Comparison of ENCODE assay signal across 22 cellular contexts in genomic region chr20:53848304-53848703, GRCh38.
DNase-seq lines count a peak whose midpoint lies in the region; ATAC-seq and TF ChIP-seq lines count a peak whose summit lies in the region.
"Had no signal": no experiment of that assay in that cellular context is flagged by ENCODE, and none has a peak within 500 bp of the region (broad histone marks: within the 10 kb centered on the region; RNA-seq: fewer than 3 reads in every experiment).

No MANE protein-coding gene starts in this region.

- H3K36me3 ChIP-seq in CD4-positive, alpha-beta memory T cell (ENCODE audit: insufficient read depth, low read length) = no peaks in the 10 kb centered on the region
- H3K36me3 ChIP-seq in OCI-LY3 (replicated peaks; ENCODE audit: low read depth, low read length) (no peaks in the 10 kb centered on the region), neural progenitor cell (no peaks in the 10 kb centered on the region)
- H3K36me3 ChIP-seq: heart right ventricle had no signal

- peak overlapping the region; percentile 78 for H3K4me2 ChIP-seq in OCI-LY3 (ENCODE audit: low read length)
- peak overlapping the region; percentile 37 for H3K4me2 ChIP-seq in neural progenitor cell

- ATAC-seq in GM21529 (IDR thresholded peaks at IDR 0.05; ENCODE audit: unreplicated experiment) (no peak), left cardiac atrium (no peak)
- ATAC-seq: left lobe of liver had no signal

- no peaks in the 10 kb centered on the region for H3K27me3 Mint-ChIP-seq in CD4-positive, alpha-beta memory T cell
- H3K27me3 Mint-ChIP-seq in activated naive CD8-positive, alpha-beta T cell treated with anti-CD3 and anti-CD28 coated beads for 36 hours = no peaks in the 10 kb centered on the region
- H3K27me3 Mint-ChIP-seq in neural progenitor cell (ENCODE audit: insufficient read depth, low read depth) = peaks cover 2% of the 10 kb centered on the region

- H3K79me2 ChIP-seq in OCI-LY3 (ENCODE audit: low read length) = no peaks in the 10 kb centered on the region
- H3K79me2 ChIP-seq in neural progenitor cell (ENCODE audit: low read depth) = no peaks in the 10 kb centered on the region

- H3K27me3 ChIP-seq in CD4-positive, alpha-beta memory T cell (ENCODE audit: insufficient read depth, low read length) = no peaks in the 10 kb centered on the region
- H3K27me3 ChIP-seq in OCI-LY3 (ENCODE audit: low read depth, low read length) (no peaks in the 10 kb centered on the region), neural progenitor cell (no peaks in the 10 kb centered on the region)
- H3K27me3 ChIP-seq: heart right ventricle, testis had no signal

- no peaks in the 10 kb centered on the region for H3K36me3 Mint-ChIP-seq in CD4-positive, alpha-beta memory T cell
- no peaks in the 10 kb centered on the region for H3K36me3 Mint-ChIP-seq in activated naive CD8-positive, alpha-beta T cell treated with anti-CD3 and anti-CD28 coated beads for 36 hours
- H3K36me3 Mint-ChIP-seq in neural progenitor cell = no peaks in the 10 kb centered on the region
- H3K36me3 Mint-ChIP-seq: brain had no signal

- peaks cover 6% of the 10 kb centered on the region for H3F3A ChIP-seq in neural progenitor cell (ENCODE audit: low read depth)

- POLR2A ChIA-PET in CD4-positive, alpha-beta memory T cell (lab: Charles Lee; ENCODE audit: partially characterized antibody) = interaction anchor here (2.2 to 2.7 kb wide), 2 partner anchors 12 to 16 kb away, joined by 8 to 9 read pairs; no protein-coding TSS in a partner anchor

- no peak overlapping the region for H3K9ac ChIP-seq in OCI-LY3 (ENCODE audit: low read length)
- H3K9ac ChIP-seq in neural progenitor cell = no peak overlapping the region
- H3K9ac ChIP-seq: GM23248 had no signal

- intact Hi-C loops in CD4-positive, alpha-beta memory T cell (cut with micrococcal nuclease) = no loop called here
- intact Hi-C loops in left cardiac atrium (cut with DNase I) = no loop called here

- no peak overlapping the region for H3K27ac ChIP-seq in CD4-positive, alpha-beta memory T cell (ENCODE audit: low read depth, low read length)
- H3K27ac ChIP-seq in OCI-LY3 (ENCODE audit: low read length) = peak overlapping the region; percentile 4; the same call in 1 of the 2 replicates
- H3K27ac ChIP-seq in neural progenitor cell = no peak overlapping the region
- H3K27ac ChIP-seq: GM23248, testis had no signal

- no peaks in the 10 kb centered on the region for H3K9me3 Mint-ChIP-seq in CD4-positive, alpha-beta memory T cell
- peaks cover 1% of the 10 kb centered on the region for H3K9me3 Mint-ChIP-seq in activated naive CD8-positive, alpha-beta T cell treated with anti-CD3 and anti-CD28 coated beads for 36 hours
- peaks cover 5% of the 10 kb centered on the region for H3K9me3 Mint-ChIP-seq in neural progenitor cell
- H3K9me3 Mint-ChIP-seq: nephron had no signal

- H4K20me1 ChIP-seq in OCI-LY3 (ENCODE audit: insufficient read depth, low read length) = no peaks in the 10 kb centered on the region
- H4K20me1 ChIP-seq in neural progenitor cell (ENCODE audit: low read depth) = no peaks in the 10 kb centered on the region

- peak overlapping the region in 4 of 7 donors; percentile 1 to 32 (median 10) for H3K27ac Mint-ChIP-seq in CD4-positive, alpha-beta memory T cell
- peak overlapping the region; percentile 2 for H3K27ac Mint-ChIP-seq in activated naive CD8-positive, alpha-beta T cell treated with anti-CD3 and anti-CD28 coated beads for 36 hours
- no peak overlapping the region for H3K27ac Mint-ChIP-seq in neural progenitor cell
- H3K27ac Mint-ChIP-seq: nephron had no signal

- no peaks in the 10 kb centered on the region for H3K9me3 ChIP-seq in CD4-positive, alpha-beta memory T cell (ENCODE audit: control insufficient read depth in 1 of 2, low read length in 2 of 2)
- no peaks in the 10 kb centered on the region for H3K9me3 ChIP-seq in OCI-LY3 (ENCODE audit: insufficient read depth, low read length)
- no peaks in the 10 kb centered on the region for H3K9me3 ChIP-seq in neural progenitor cell (ENCODE audit: low read depth)
- H3K9me3 ChIP-seq: heart right ventricle, testis had no signal

- H3K4me1 ChIP-seq in CD4-positive, alpha-beta memory T cell (ENCODE audit: insufficient read depth, low read length) = peaks cover 53% of the 10 kb centered on the region
- H3K4me1 ChIP-seq in OCI-LY3 (ENCODE audit: low read length) = peaks cover 24% of the 10 kb centered on the region
- peaks cover 19% of the 10 kb centered on the region for H3K4me1 ChIP-seq in neural progenitor cell
- H3K4me1 ChIP-seq: testis had no signal

- H3K4me3 ChIP-seq in CD4-positive, alpha-beta memory T cell (ENCODE audit: low read length in 2 of 2) = no peak overlapping the region
- H3K4me3 ChIP-seq in OCI-LY3 (ENCODE audit: low read length) (peak overlapping the region; percentile 53), neural progenitor cell (no peak overlapping the region)
- H3K4me3 ChIP-seq: GM23248, heart right ventricle, testis had no signal

- no peak for TF ChIP-seq CTCF in OCI-LY3 (IDR thresholded peaks at IDR 0.05; ENCODE audit: low read depth, low read length)
- TF ChIP-seq CTCF in neural progenitor cell (IDR thresholded peaks at IDR 0.05) = no peak

- CTCF ChIA-PET in CD4-positive, alpha-beta memory T cell (lab: Charles Lee; ENCODE audit: partially characterized antibody) = interaction anchor here (0.8 to 1.2 kb wide), 2 partner anchors 33 to 265 kb away, joined by 3 to 5 read pairs; no protein-coding TSS in a partner anchor

- no peak for DNase-seq in CD4-positive, alpha-beta memory T cell
- DNase-seq in activated naive CD8-positive, alpha-beta T cell treated with anti-CD3 and anti-CD28 coated beads for 36 hours = no peak
- no peak for DNase-seq in neural progenitor cell (ENCODE audit: low spot score)
- DNase-seq in NCI-H1436 (lab: John Stamatoyannopoulos, UW) = no peak
- DNase-seq in left cardiac atrium = no peak
- no peak for DNase-seq in HuH-7 (ENCODE audit: low spot score)
- DNase-seq: activated CD8-positive, alpha-beta memory T cell treated with anti-CD3 and anti-CD28 coated beads, Interleukin-2, amount 50 U/mL, for 48 hours; DMS53; effector CD4-positive, alpha-beta T cell; foreskin fibroblast; GM23248; heart right ventricle; MM.1S; NCI-H1436 treated with DMSO at 0.1 percent for 48 hours; NCI-H2171; NCI-H526; testis had no signal

- H3K4me1 Mint-ChIP-seq in CD4-positive, alpha-beta memory T cell = peaks cover 39 to 53% (median 46%) of the 10 kb centered on the region in 4 donors
- peaks cover 62% of the 10 kb centered on the region for H3K4me1 Mint-ChIP-seq in activated naive CD8-positive, alpha-beta T cell treated with anti-CD3 and anti-CD28 coated beads for 36 hours
- H3K4me1 Mint-ChIP-seq in neural progenitor cell = peaks cover 4% of the 10 kb centered on the region
- H3K4me1 Mint-ChIP-seq: nephron had no signal

- H2AFZ ChIP-seq in OCI-LY3 (ENCODE audit: low read depth, low read length) (no peak overlapping the region), neural progenitor cell (replicated peaks) (no peak overlapping the region)
- H2AFZ ChIP-seq: GM23248 had no signal

- peak overlapping the region in 2 of 8 donors; percentile 0 to 20 for H3K4me3 Mint-ChIP-seq in CD4-positive, alpha-beta memory T cell
- no peak overlapping the region for H3K4me3 Mint-ChIP-seq in activated naive CD8-positive, alpha-beta T cell treated with anti-CD3 and anti-CD28 coated beads for 36 hours
- no peak overlapping the region for H3K4me3 Mint-ChIP-seq in neural progenitor cell
- H3K4me3 Mint-ChIP-seq: brain, nephron had no signal
